In genomic region chr12:54549774-54550451, GRCh38 we compare ENCODE assay signal across 8 cellular contexts. TPM values are rescaled to one million over a fixed set of nuclear protein-coding genes. Genes with fewer than 3 reads are reported as not detected.
DNase-seq lines count a peak whose midpoint lies in the region; ATAC-seq and TF ChIP-seq lines count a peak whose summit lies in the region.
"Had no signal": no experiment of that assay in that cellular context is flagged by ENCODE, and none has a peak within 500 bp of the region (broad histone marks: within the 10 kb centered on the region; RNA-seq: fewer than 3 reads in every experiment).

No MANE protein-coding gene starts in this region.

- H3K9me3 ChIP-seq in SK-N-MC (ENCODE audit: low read depth, low read length) (no peaks in the 10 kb centered on the region), mucosa of rectum (ENCODE audit: control insufficient read depth in 2 of 2, low read length in 2 of 2) (no peaks in the 10 kb centered on the region), thoracic aorta (no peaks in the 10 kb centered on the region)

- no peak for TF ChIP-seq CTCF in choroid plexus epithelial cell (conservative IDR thresholded peaks at IDR 0.05; ENCODE audit: low read depth, low read length)
- no peak for TF ChIP-seq CTCF in thoracic aorta (IDR thresholded peaks at IDR 0.05)

- H3K4me3 ChIP-seq in SK-N-MC (peak overlapping the region; percentile 89), choroid plexus epithelial cell (ENCODE audit: low read depth, low read length) (peak overlapping the region; percentile 39), mucosa of rectum (ENCODE audit: low read length in 2 of 2) (peak overlapping the region; percentile 41 to 51), thoracic aorta (peak overlapping the region; percentile 76)

- peaks cover 20% of the 10 kb centered on the region for H3K36me3 ChIP-seq in SK-N-MC (ENCODE audit: insufficient read depth, low read length)
- H3K36me3 ChIP-seq in mucosa of rectum (ENCODE audit: control insufficient read depth in 2 of 2, insufficient read depth in 2 of 2, low read length in 2 of 2), result no peaks in the 10 kb centered on the region
- H3K36me3 ChIP-seq in thoracic aorta, result no peaks in the 10 kb centered on the region

- H3K27ac ChIP-seq in SK-N-MC, result peak overlapping the region; percentile 64
- no peak overlapping the region for H3K27ac ChIP-seq in mucosa of rectum (ENCODE audit: low read depth in 2 of 2, low read length in 2 of 2)
- H3K27ac ChIP-seq in thoracic aorta, result no peak overlapping the region

- peak overlapping the region; percentile 73 for H3K9ac ChIP-seq in SK-N-MC (ENCODE audit: insufficient read length)
- H3K9ac ChIP-seq in mucosa of rectum (ENCODE audit: low read depth in 1 of 2, low read length in 2 of 2), result no peak overlapping the region

- H3K27me3 ChIP-seq in mucosa of rectum (ENCODE audit: control insufficient read depth in 2 of 2, insufficient read depth in 2 of 2, low read length in 2 of 2) (peaks cover 12 to 23% of the 10 kb centered on the region in 2 donors), thoracic aorta (replicated peaks; ENCODE audit: insufficient read depth) (no peaks in the 10 kb centered on the region)

- peak; percentile 28 for DNase-seq in H4 (ENCODE audit: low spot score)
- DNase-seq in SK-N-MC (ENCODE audit: low read depth, low spot score), result no peak
- no peak for DNase-seq in choroid plexus epithelial cell (ENCODE audit: low read depth)
- DNase-seq in thoracic aorta (ENCODE audit: low spot score), result no peak
- DNase-seq in SHP77 treated with DMSO at 0.1 percent for 48 hours (lab: John Stamatoyannopoulos, UW), result no peak

- H3K4me1 ChIP-seq in mucosa of rectum (ENCODE audit: control insufficient read depth in 2 of 2, insufficient read depth in 2 of 2, low read length in 2 of 2) (peaks cover 0 to 5% of the 10 kb centered on the region in 2 donors), thoracic aorta (ENCODE audit: control insufficient read depth in 1 of 2, low read depth in 2 of 2) (peaks cover 0 to 14% of the 10 kb centered on the region in 2 donors)

- ATAC-seq in thoracic aorta (ENCODE audit: insufficient number of reproducible peaks, low FRiP score, low read depth) (peak; percentile 28), GM21723 (IDR thresholded peaks at IDR 0.05; ENCODE audit: unreplicated experiment) (no peak)

RNA-seq across cellular contexts. Expression of gene PDE1B, which starts 0.5 kb away (rescaled TPM):
- total RNA-seq in H4 (2014; rRNA removed; shearing (Covaris generic)), result 0.10 and 0.43 TPM in 2 replicates
- total RNA-seq in thoracic aorta, result 10 to 100 TPM; 35.5 to 39.2 TPM

RNA-seq across cellular contexts. Expression of gene PPP1R1A, which starts 38.5 kb away (rescaled TPM):
- total RNA-seq in H4 (2014; rRNA removed; shearing (Covaris generic)), result 0.21 TPM in 1 of 2 replicates, not detected in the other
- 10 to 100 TPM in 1 of 2 donors, 1 to 10 TPM in 1; 3.3 to 10.3 TPM for total RNA-seq in thoracic aorta
- total RNA-seq: activated CD8-positive, alpha-beta memory T cell treated with anti-CD3 and anti-CD28 coated beads for 36 hours had no signal

RNA-seq across cellular contexts. Expression of gene NCKAP1L, which starts 52.4 kb away (rescaled TPM):
- under 0.01 TPM in 1 of 2 replicates, not detected in the other for total RNA-seq in H4 (2014; rRNA removed; shearing (Covaris generic))
- total RNA-seq in thoracic aorta, result 10 to 100 TPM; 29.6 to 41.3 TPM

Comparison
In these comparisons a context has a peak if more than half of its experiments do, and no peak if none do; other contexts are left out.
1. H3K4me3 ChIP-seq: peak in every context shown above with its lines; median percentile 89 in SK-N-MC; 76 in thoracic aorta; 46 in mucosa of rectum; 39 in choroid plexus epithelial cell.
2. RNA of gene PDE1B, which starts 0.5 kb away (total RNA-seq): 35.5 to 39.2 TPM in thoracic aorta; 0.10 to 0.43 TPM in H4; every median in the first group is over 10 times any median in the second.
3. RNA of gene NCKAP1L, which starts 52.4 kb away (total RNA-seq): 29.6 to 41.3 TPM in thoracic aorta; under 0.01 TPM in H4; every median in the first group is over 10 times any median in the second.